Comparison of ENCODE assay signal across 9 cellular contexts in genomic region chrX:130084651-130085237, GRCh38. TPM values are rescaled to one million over a fixed set of nuclear protein-coding genes. Genes with fewer than 3 reads are reported as not detected.
A peak's percentile ranks its signal among the peaks of the same experiment; 100 is the strongest.
DNase-seq lines count a peak whose midpoint lies in the region; ATAC-seq, FAIRE-seq and TF ChIP-seq lines count a peak whose summit lies in the region.
"Had no signal": no experiment of that assay in that cellular context is flagged by ENCODE, and none has a peak within 500 bp of the region (broad histone marks: within the 10 kb centered on the region; RNA-seq: fewer than 3 reads in every experiment).

No MANE protein-coding gene starts in this region.

- TF ChIP-seq EP300 in HepG2 (IDR thresholded peaks at IDR 0.05; ENCODE audit: low read depth in 2 of 2, low read length in 2 of 2) (no peak), HepG2 (CRISPR knock-in tag; IDR thresholded peaks at IDR 0.05; ENCODE audit: borderline replicate concordance) (no peak)

- peak; percentile 46 for ATAC-seq in GM18868 (IDR thresholded peaks at IDR 0.05; ENCODE audit: unreplicated experiment)
- ATAC-seq in HG02571 (IDR thresholded peaks at IDR 0.05; ENCODE audit: unreplicated experiment) = peak; percentile 36
- ATAC-seq in HepG2 = no peak

- 93% methylated on average over 3 of the region's 9 CpGs for WGBS in HepG2 (ENCODE audit: low lambda C conversion rate)

- H3K4me3 Mint-ChIP-seq in osteocyte (ENCODE audit: unreplicated experiment) = no peak overlapping the region

- H3K36me3 ChIP-seq in OCI-LY1 (ENCODE audit: insufficient read depth, low read length) (peaks cover 7% of the 10 kb centered on the region; the same call in 1 of the 2 replicates), HepG2 (replicated peaks in 1 of 2; ENCODE audit: control insufficient read depth in 1 of 2, insufficient read depth in 2 of 2, low read length in 2 of 2) (no peaks in the 10 kb centered on the region)

- peak overlapping the region; percentile 98 for H3K27ac ChIP-seq in OCI-LY1 (ENCODE audit: low read depth, low read length, poor library complexity, severe bottlenecking)
- no peak overlapping the region for H3K27ac ChIP-seq in HepG2 (ENCODE audit: extremely low read length, insufficient read depth, low read length)

- peaks cover 64% of the 10 kb centered on the region for H3K4me1 ChIP-seq in OCI-LY1 (ENCODE audit: insufficient read depth, low read length, severe bottlenecking)
- H3K4me1 ChIP-seq in HepG2 (ENCODE audit: insufficient read depth, low read length) = peaks cover 9% of the 10 kb centered on the region

- H3K9me2 ChIP-seq in OCI-LY1 (ENCODE audit: low read depth, low read length) = no peaks in the 10 kb centered on the region

- TF ChIP-seq CTCF in OCI-LY1 (IDR thresholded peaks at IDR 0.05; ENCODE audit: low read length) (no peak), osteocyte (IDR thresholded peaks at IDR 0.05) (no peak), HepG2 (CRISPR knock-in tag; IDR thresholded peaks at IDR 0.05) (no peak)

- H3K27me3 ChIP-seq in OCI-LY1 (ENCODE audit: insufficient read depth, low read length) (no peaks in the 10 kb centered on the region), HepG2 (ENCODE audit: control insufficient read depth in 1 of 2, insufficient read depth in 2 of 2, low read length in 2 of 2) (no peaks in the 10 kb centered on the region)

- CTCF ChIA-PET in HepG2 (lab: Yijun Ruan, JAX; ENCODE audit: low intra/inter-chr PET ratio, low total read pairs) = no interaction called here

- no peaks in the 10 kb centered on the region for H3K79me2 ChIP-seq in OCI-LY1 (ENCODE audit: insufficient read depth, low read length)
- H3K79me2 ChIP-seq in HepG2 (ENCODE audit: insufficient read depth, low read length) = no peaks in the 10 kb centered on the region

- no peaks in the 10 kb centered on the region for H3K9me3 ChIP-seq in OCI-LY1 (ENCODE audit: low read length)
- no peaks in the 10 kb centered on the region for H3K9me3 ChIP-seq in HepG2 (ENCODE audit: low read length)

- H3K4me2 ChIP-seq in OCI-LY1 (ENCODE audit: low read length) (peak overlapping the region; percentile 57), HepG2 (ENCODE audit: low read depth, low read length) (no peak overlapping the region)

- H3K4me3 ChIP-seq in OCI-LY1 (ENCODE audit: low read depth, low read length, poor library complexity, severe bottlenecking) = peak overlapping the region; percentile 11
- H3K4me3 ChIP-seq in HepG2 (replicated peaks in 1 of 3; ENCODE audit: insufficient read depth in 1 of 3, low read depth in 2 of 3, low read length in 3 of 3) = no peak overlapping the region

- no peaks in the 10 kb centered on the region for H3F3A ChIP-seq in OCI-LY1 (ENCODE audit: insufficient read depth, low read length)

- H3K4me1 Mint-ChIP-seq in osteocyte (ENCODE audit: unreplicated experiment) = peaks cover 38% of the 10 kb centered on the region

- no peaks in the 10 kb centered on the region for H3K27me3 Mint-ChIP-seq in osteocyte (ENCODE audit: unreplicated experiment)

- H2AFZ ChIP-seq in OCI-LY1 (ENCODE audit: low read length) = no peak overlapping the region
- H2AFZ ChIP-seq in HepG2 (ENCODE audit: low read length) = no peak overlapping the region

- in situ Hi-C loops in HepG2 (cut with HindIII; ENCODE audit: extremely low pct_ligation_motif_present, low pct_unique_long_range_greater_than_20kb) = loop anchor here (5.0 kb wide), 2 partner anchors 33 to 108 kb away; no protein-coding TSS in a partner anchor
- in situ Hi-C loops in G401 (cut with HindIII; ENCODE audit: low sequenced_read_pairs) = no loop called here

- intact Hi-C loops in HepG2 (cut with micrococcal nuclease; ENCODE audit: unreplicated experiment) = no loop called here

- H3K9ac ChIP-seq in OCI-LY1 (ENCODE audit: low read length) = peak overlapping the region; percentile 49
- no peak overlapping the region for H3K9ac ChIP-seq in HepG2 (ENCODE audit: insufficient read depth, low read depth, low read length)

- BruUV-seq in HepG2 (replicated peaks; lab: Mats Ljungman, UMichigan) = no TSS peak

- TF ChIP-seq POLR2A in HepG2 (IDR thresholded peaks at IDR 0.05; ENCODE audit: insufficient read depth in 1 of 2, low read depth in 2 of 2, low read length in 2 of 2) = no peak

- H4K20me1 ChIP-seq in OCI-LY1 (ENCODE audit: insufficient read depth, low read length) = no peaks in the 10 kb centered on the region
- no peaks in the 10 kb centered on the region for H4K20me1 ChIP-seq in HepG2 (ENCODE audit: insufficient read depth, low read length)

- no peaks in the 10 kb centered on the region for H3K36me3 Mint-ChIP-seq in osteocyte (ENCODE audit: unreplicated experiment)

- H3K27ac Mint-ChIP-seq in osteocyte (ENCODE audit: unreplicated experiment) = peak overlapping the region; percentile 3

- no peak for DNase-seq in osteocyte (ENCODE audit: extremely low spot score, unreplicated experiment)
- no peak for DNase-seq in DMS 273 (lab: John Stamatoyannopoulos, UW; ENCODE audit: unreplicated experiment)
- DNase-seq in DMS79 treated with DMSO at 0.1 percent for 48 hours (lab: John Stamatoyannopoulos, UW) = no peak
- DNase-seq in HepG2 (ENCODE audit: low spot score) = no peak
- no peak for DNase-seq in G401 (ENCODE audit: low spot score)

- no peaks in the 10 kb centered on the region for H3K9me3 Mint-ChIP-seq in osteocyte (ENCODE audit: unreplicated experiment)

- no peak for FAIRE-seq in HepG2 (lab: Jason Lieb, UNC)
- FAIRE-seq: endometrium had no signal

- no peak for TF ChIP-seq RAD21 in HepG2 (CRISPR knock-in tag; IDR thresholded peaks at IDR 0.05)

- POLR2A ChIA-PET in HepG2 (lab: Yijun Ruan, JAX) = no interaction called here

TF ChIP-seq in HepG2, 621 proteins besides CTCF, POLR2A, EP300 and RAD21 (continues in another document):
- TF ChIP-seq SRY (CRISPR knock-in tag; IDR thresholded peaks at IDR 0.05) = no peak
- TF ChIP-seq HNRNPK (IDR thresholded peaks at IDR 0.05; ENCODE audit: low read depth, low read length, poor library complexity, severe bottlenecking) = no peak
- no peak for TF ChIP-seq MLXIP (CRISPR knock-in tag; IDR thresholded peaks at IDR 0.05; ENCODE audit: borderline replicate concordance)
- TF ChIP-seq ZNF83 (CRISPR knock-in tag; IDR thresholded peaks at IDR 0.05; ENCODE audit: borderline replicate concordance) = no peak
- no peak for TF ChIP-seq ARID3A (IDR thresholded peaks at IDR 0.05; ENCODE audit: low read depth, low read length)

RNA-seq across cellular contexts. Expression of gene ELF4, which starts 25.6 kb away (rescaled TPM):
- total RNA-seq in osteocyte (24.9 and 25.2 TPM in 2 replicates), HepG2 (2016; rRNA removed; fragmentation: Illumina TruSeq; extraction: Trizol) (1.3 and 1.5 TPM in 2 replicates)
- total RNA-seq in HepG2 (2016; cell fraction: cytosol; rRNA removed; fragmentation: Illumina TruSeq; extraction: Trizol; ENCODE audit: low read depth) = 0.35 and 1.0 TPM in 2 replicates
- 1.3 and 1.4 TPM in 2 replicates for total RNA-seq in HepG2 (2016; cell fraction: insoluble cytoplasmic fraction; rRNA removed; fragmentation: Illumina TruSeq; extraction: Trizol)
- 1.5 and 2.0 TPM in 2 replicates for total RNA-seq in HepG2 (2016; cell fraction: membrane; rRNA removed; fragmentation: Illumina TruSeq; extraction: Trizol)
- total RNA-seq in HepG2 (2016; cell fraction: nucleus; rRNA removed; fragmentation: Illumina TruSeq; extraction: Trizol) = 1.0 and 1.5 TPM in 2 replicates
- polyA plus RNA-seq in HepG2 (2011; rRNA removed) = 2.6 and 3.2 TPM in 2 replicates
- 2.6 and 2.7 TPM in 2 replicates for polyA plus RNA-seq in HepG2 (2011; cell fraction: cytosol; rRNA removed)
- polyA plus RNA-seq in HepG2 (2011; cell fraction: nucleus; rRNA removed) = 2.5 and 2.8 TPM in 2 replicates
- polyA plus RNA-seq in HepG2 (2012) = 3.9 and 4.2 TPM in 2 replicates
- 0.44 and 0.53 TPM in 2 replicates for polyA plus RNA-seq in HepG2 (2016; cell fraction: cytosol; fragmentation: Illumina TruSeq; extraction: Trizol; ENCODE audit: low read depth)
- 1.6 and 1.9 TPM in 2 replicates for polyA plus RNA-seq in HepG2 (2016; cell fraction: insoluble cytoplasmic fraction; fragmentation: Illumina TruSeq; extraction: Trizol; ENCODE audit: low read depth)
- polyA plus RNA-seq in HepG2 (2016; cell fraction: membrane; fragmentation: Illumina TruSeq; extraction: Trizol; ENCODE audit: low read depth) = 1.7 and 2.0 TPM in 2 replicates
- polyA plus RNA-seq in HepG2 (2016; cell fraction: nucleus; fragmentation: Illumina TruSeq; extraction: Trizol; ENCODE audit: insufficient read depth, low read depth) = 1.9 and 2.0 TPM in 2 replicates
- 10.0 and 60.2 TPM in 2 replicates for polyA minus RNA-seq in HepG2 (2011; rRNA and poly(A)+ RNA removed; ENCODE audit: low replicate concordance)
- polyA minus RNA-seq in HepG2 (2011; cell fraction: cytosol; rRNA and poly(A)+ RNA removed) = 3.6 and 4.7 TPM in 2 replicates
- 1.4 and 1.6 TPM in 2 replicates for polyA minus RNA-seq in HepG2 (2011; cell fraction: nucleus; rRNA and poly(A)+ RNA removed)
- 8.4 and 16.1 TPM in 2 replicates for total RNA-seq in G401 (2014; rRNA removed; shearing (Covaris generic))
